8 cellular contexts compared by ENCODE assay signal in the genomic region with DNA sequence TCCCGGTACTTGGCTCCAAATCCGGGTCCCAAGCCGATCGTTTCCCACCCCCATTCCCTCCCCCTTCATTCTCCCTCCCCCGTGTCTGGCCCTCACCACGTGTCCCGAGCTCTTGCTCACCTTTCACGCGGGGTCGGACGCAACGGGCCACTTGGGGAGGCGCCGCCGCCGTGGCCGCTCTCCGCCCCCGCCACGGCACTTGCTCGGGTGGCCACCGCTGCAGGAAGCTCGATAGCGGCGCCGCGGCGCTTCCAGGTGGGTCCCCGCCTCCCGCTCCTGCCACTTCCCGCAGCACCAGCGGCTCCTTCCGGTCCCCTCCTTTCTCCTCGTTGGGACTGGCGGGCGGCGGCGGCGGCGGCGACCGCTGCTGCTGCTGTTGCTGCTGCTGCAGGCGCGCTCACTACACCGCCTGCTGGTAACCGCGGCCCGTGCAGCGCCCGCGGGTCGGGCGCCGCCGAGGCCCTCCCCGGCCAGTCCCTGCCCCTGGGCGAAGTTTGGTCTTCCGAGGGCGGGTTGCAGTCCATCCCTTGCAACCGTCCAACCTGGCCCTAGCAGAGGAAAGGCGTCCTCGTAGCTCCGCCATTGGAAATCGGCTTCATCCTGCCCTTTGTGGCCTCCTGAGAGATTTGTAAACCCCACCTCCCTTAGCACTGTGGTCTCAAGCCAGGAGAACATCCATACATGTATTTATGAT. TPM values are rescaled to one million over a fixed set of nuclear protein-coding genes. Genes with fewer than 3 reads are reported as not detected.
DNase-seq lines count a peak whose midpoint lies in the region; ATAC-seq and TF ChIP-seq lines count a peak whose summit lies in the region.

No MANE protein-coding gene starts in this region.

- H3K79me2 ChIP-seq in HCT116 (ENCODE audit: insufficient read depth, low read length) (peaks cover 43% of the 10 kb centered on the region), MM.1S (ENCODE audit: low read length) (peaks cover 44% of the 10 kb centered on the region)

- RAD21 ChIA-PET in HCT116 (lab: Charles Lee; ENCODE audit: low non-redundant PET in 1 of 2, low total read pairs in 2 of 2, uncharacterized antibody in 2 of 2, unreplicated experiment in 2 of 2), result interaction anchor here in 1 of 2 experiments (0.6 kb wide), 1 partner anchor 411 kb away, joined by 3 read pairs; no protein-coding TSS in a partner anchor

- no peaks in the 10 kb centered on the region for H3K9me2 ChIP-seq in HCT116 (ENCODE audit: insufficient read depth)
- no peaks in the 10 kb centered on the region for H3K9me2 ChIP-seq in MM.1S (replicated peaks; ENCODE audit: insufficient read depth, low read length)

- CTCF ChIA-PET in HCT116 (lab: Charles Lee), result interaction anchor here (0.7 to 1.4 kb wide), 4 partner anchors 147 to 399 kb away, joined by 3 to 4 read pairs (median 3); no protein-coding TSS in a partner anchor

- H3K36me3 ChIP-seq in HCT116 (ENCODE audit: control insufficient read depth in 1 of 2, insufficient read depth in 2 of 2, low read length in 2 of 2) (no peaks in the 10 kb centered on the region), MM.1S (replicated peaks; ENCODE audit: insufficient read depth, low read length) (no peaks in the 10 kb centered on the region), neutrophil (no peaks in the 10 kb centered on the region)

- intact Hi-C loops in HCT116 (cut with micrococcal nuclease), result loop anchor here (1.0 to 10.0 kb wide), 3 partner anchors 222 to 535 kb away; no protein-coding TSS in a partner anchor

- peak overlapping the region; percentile 64 for H2AFZ ChIP-seq in HCT116 (ENCODE audit: low read depth, low read length, poor library complexity, severe bottlenecking)
- peak overlapping the region; percentile 94 for H2AFZ ChIP-seq in MM.1S (ENCODE audit: low read length)

- DNase-seq in GM04503 (ENCODE audit: low read depth) (peak; percentile 36), HCT116 (ENCODE audit: low read depth, low spot score) (peak; percentile 77), MM.1S (peak; percentile 94), SHP77 treated with DMSO at 0.1 percent for 48 hours (lab: John Stamatoyannopoulos, UW) (peak; percentile 70), foreskin melanocyte (peak; percentile 74), substantia nigra (lab: John Stamatoyannopoulos, UW) (peak; percentile 43 to 95 (median 85))
- peak; percentile 82 for DNase-seq in activated gamma-delta T cell treated with anti-CD3 and anti-CD28 coated beads, Interleukin-2, amount 50 U/mL, for 16 hours (ENCODE audit: low read depth)

- POLR2A ChIA-PET in HCT116 (lab: Charles Lee), result interaction anchor here (0.5 to 1.0 kb wide), 7 partner anchors 8 to 1021 kb away, joined by 3 to 6 read pairs (median 3); a partner anchor contains a TSS

- H3K4me3 ChIP-seq in HCT116 (replicated peaks in 1 of 2; ENCODE audit: low read depth in 1 of 2, low read length in 2 of 2) (peak overlapping the region; percentile 82 to 97), MM.1S (ENCODE audit: low read length) (peak overlapping the region; percentile 69), neutrophil (ENCODE audit: low read depth in 1 of 2, low read length in 1 of 2) (peak overlapping the region; percentile 63 to 93)

- peak; percentile 58 for TF ChIP-seq POLR2A in HCT116 (IDR thresholded peaks at IDR 0.05; ENCODE audit: borderline replicate concordance, extremely low read depth, insufficient read depth, insufficient read length)

- peak; percentile 73 for ATAC-seq in HCT116

- BruUV-seq in HCT116 (replicated peaks; lab: Mats Ljungman, UMichigan), result no TSS peak

- H3K4me2 ChIP-seq in HCT116 (ENCODE audit: low read length) (peak overlapping the region; percentile 94), MM.1S (ENCODE audit: low read depth, low read length) (peak overlapping the region; percentile 82)

- H3K4me1 ChIP-seq in HCT116 (ENCODE audit: control insufficient read depth in 1 of 2, insufficient read depth in 2 of 2, low read length in 2 of 2) (peaks cover 4 to 34% of the 10 kb centered on the region in 2 experiments; a peak in 3 of 4 replicates), MM.1S (ENCODE audit: low read length) (peaks cover 13% of the 10 kb centered on the region; the same call in 1 of the 2 replicates), neutrophil (ENCODE audit: control insufficient read depth in 1 of 2, insufficient read depth in 1 of 2, low read depth in 1 of 2, low read length in 1 of 2) (peaks cover 30 to 42% of the 10 kb centered on the region in 2 experiments)

- H4K20me1 ChIP-seq in HCT116 (ENCODE audit: insufficient read depth) (peaks cover 17% of the 10 kb centered on the region; the same call in 1 of the 2 replicates), MM.1S (ENCODE audit: insufficient read depth, low read length) (peaks cover 19% of the 10 kb centered on the region)

- TF ChIP-seq RAD21 in HCT116 (IDR thresholded peaks at IDR 0.05; ENCODE audit: low read depth), result peak; percentile 61

- H3K9me3 ChIP-seq in HCT116 (ENCODE audit: control insufficient read depth in 1 of 2, insufficient read depth in 1 of 2, low read depth in 1 of 2, low read length in 2 of 2), result no peaks in the 10 kb centered on the region
- H3K9me3 ChIP-seq in MM.1S (replicated peaks; ENCODE audit: insufficient read depth, low read length), result no peaks in the 10 kb centered on the region
- H3K9me3 ChIP-seq in neutrophil, result no peaks in the 10 kb centered on the region

- H3F3A ChIP-seq in MM.1S (ENCODE audit: insufficient read depth, low read length), result peaks cover 26% of the 10 kb centered on the region

- TF ChIP-seq CTCF in HCT116 (IDR thresholded peaks at IDR 0.05 in 2 of 3, conservative IDR thresholded peaks at IDR 0.05 in 1 of 3; ENCODE audit: borderline replicate concordance in 1 of 3, insufficient read depth in 1 of 3, low read depth in 2 of 3, low read length in 2 of 3) (peak; percentile 36 to 78 (median 69); a peak in 5 of 6 replicates), MM.1S (IDR thresholded peaks at IDR 0.05; ENCODE audit: low read length) (peak; percentile 79), neutrophil (IDR thresholded peaks at IDR 0.05) (peak; percentile 95)

- H3K9ac ChIP-seq in HCT116 (ENCODE audit: low read length) (peak overlapping the region; percentile 88), MM.1S (ENCODE audit: low read length) (peak overlapping the region; percentile 91)

- H3K27me3 ChIP-seq in HCT116 (ENCODE audit: insufficient read depth, low read length), result no peaks in the 10 kb centered on the region
- H3K27me3 ChIP-seq in MM.1S (replicated peaks; ENCODE audit: insufficient read depth, low read length), result no peaks in the 10 kb centered on the region
- no peaks in the 10 kb centered on the region for H3K27me3 ChIP-seq in neutrophil

- peak overlapping the region; percentile 96 for H3K27ac ChIP-seq in HCT116 (ENCODE audit: low read depth, low read length)
- peak overlapping the region; percentile 96 for H3K27ac ChIP-seq in MM.1S (ENCODE audit: low read length)
- peak overlapping the region; percentile 84 for H3K27ac ChIP-seq in neutrophil
- H3K27ac ChIP-seq in substantia nigra (ENCODE audit: low read depth, low read length, poor library complexity, severe bottlenecking), result peak overlapping the region; percentile 95

TF ChIP-seq in HCT116, 20 proteins besides CTCF, POLR2A, EP300 and RAD21:
- TF ChIP-seq EGR1 (IDR thresholded peaks at IDR 0.05; ENCODE audit: low read depth) (peak; percentile 81), CBX3 (IDR thresholded peaks at IDR 0.05; ENCODE audit: low read depth) (peak; percentile 28; the same call in 1 of the 2 replicates), POLR2AphosphoS5 (IDR thresholded peaks at IDR 0.05; ENCODE audit: low read depth, low read length) (peak; percentile 51), SIN3A (IDR thresholded peaks at IDR 0.05; ENCODE audit: low read depth) (no peak; the same call in 1 of the 2 replicates), ZFX (IDR thresholded peaks at IDR 0.05) (peak; percentile 51; the same call in 1 of the 2 replicates), ZNF274 (IDR thresholded peaks at IDR 0.05; ENCODE audit: low read depth, low read length) (no peak), YY1 (IDR thresholded peaks at IDR 0.05; ENCODE audit: extremely low read depth, insufficient replicate concordance, low read depth, low read length) (peak; percentile 70), FOSL1 (IDR thresholded peaks at IDR 0.05; ENCODE audit: low read depth) (no peak), SRF (IDR thresholded peaks at IDR 0.05; ENCODE audit: low read depth) (0 out of 2 replicates have a peak, but pooled peaks have one; percentile 3)
- TF ChIP-seq, protein P1, sequence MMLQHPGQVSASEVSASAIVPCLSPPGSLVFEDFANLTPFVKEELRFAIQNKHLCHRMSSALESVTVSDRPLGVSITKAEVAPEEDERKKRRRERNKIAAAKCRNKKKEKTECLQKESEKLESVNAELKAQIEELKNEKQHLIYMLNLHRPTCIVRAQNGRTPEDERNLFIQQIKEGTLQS (IDR thresholded peaks at IDR 0.05), result no peak
- TF ChIP-seq, protein P2, sequence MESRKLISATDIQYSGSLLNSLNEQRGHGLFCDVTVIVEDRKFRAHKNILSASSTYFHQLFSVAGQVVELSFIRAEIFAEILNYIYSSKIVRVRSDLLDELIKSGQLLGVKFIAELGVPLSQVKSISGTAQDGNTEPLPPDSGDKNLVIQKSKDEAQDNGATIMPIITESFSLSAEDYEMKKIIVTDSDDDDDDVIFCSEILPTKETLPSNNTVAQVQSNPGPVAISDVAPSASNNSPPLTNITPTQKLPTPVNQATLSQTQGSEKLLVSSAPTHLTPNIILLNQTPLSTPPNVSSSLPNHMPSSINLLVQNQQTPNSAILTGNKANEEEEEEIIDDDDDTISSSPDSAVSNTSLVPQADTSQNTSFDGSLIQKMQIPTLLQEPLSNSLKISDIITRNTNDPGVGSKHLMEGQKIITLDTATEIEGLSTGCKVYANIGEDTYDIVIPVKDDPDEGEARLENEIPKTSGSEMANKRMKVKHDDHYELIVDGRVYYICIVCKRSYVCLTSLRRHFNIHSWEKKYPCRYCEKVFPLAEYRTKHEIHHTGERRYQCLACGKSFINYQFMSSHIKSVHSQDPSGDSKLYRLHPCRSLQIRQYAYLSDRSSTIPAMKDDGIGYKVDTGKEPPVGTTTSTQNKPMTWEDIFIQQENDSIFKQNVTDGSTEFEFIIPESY (IDR thresholded peaks at IDR 0.05; ENCODE audit: extremely low read depth, insufficient replicate concordance, low read length), result peak; percentile 7
- TF ChIP-seq, protein P3, sequence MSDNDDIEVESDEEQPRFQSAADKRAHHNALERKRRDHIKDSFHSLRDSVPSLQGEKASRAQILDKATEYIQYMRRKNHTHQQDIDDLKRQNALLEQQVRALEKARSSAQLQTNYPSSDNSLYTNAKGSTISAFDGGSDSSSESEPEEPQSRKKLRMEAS (IDR thresholded peaks at IDR 0.05), result peak; percentile 76

RNA-seq across cellular contexts. Expression of a gene that starts 0.8 kb away (rescaled TPM):
- total RNA-seq in HCT116 (2021; ENCODE audit: unreplicated experiment), result 48.9 TPM
- 13.5 and 18.9 TPM in 2 replicates for polyA plus RNA-seq in HCT116 (2012)

Comparison
In these comparisons a context has a peak if more than half of its experiments do, and no peak if none do; other contexts are left out.
1. Peak in every context shown above with its lines: DNase-seq, ATAC-seq, H3K4me3 ChIP-seq and H3K27ac ChIP-seq.
2. DNase-seq: peak in every context shown above with its lines; median percentile 94 in MM.1S; 85 in substantia nigra; 82 in activated gamma-delta T cell treated with anti-CD3 and anti-CD28 coated beads, Interleukin-2, amount 50 U/mL, for 16 hours; 77 in HCT116; 74 in foreskin melanocyte; 70 in SHP77 treated with DMSO at 0.1 percent for 48 hours; 36 in GM04503.